ENCODE assay signal across 1 cellular context in the genomic region with DNA sequence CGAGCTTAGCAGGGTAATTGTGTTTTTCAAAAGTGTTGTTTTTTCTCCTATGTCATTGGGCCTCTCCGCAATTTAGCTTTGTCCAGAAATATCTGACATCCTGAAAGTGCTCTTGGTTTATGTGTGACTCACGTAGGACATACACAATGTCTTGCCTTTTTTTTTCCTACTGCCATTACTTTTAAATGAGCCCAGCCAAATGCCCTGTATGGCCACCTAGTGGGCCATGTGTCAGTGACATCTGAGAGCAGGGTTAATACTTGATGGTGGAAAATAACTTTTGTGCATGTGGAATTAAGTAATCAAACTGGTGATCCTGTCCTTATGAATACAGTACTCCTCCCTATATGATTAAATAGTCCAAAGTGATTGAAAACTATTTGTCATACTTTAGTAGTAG.
TF ChIP-seq lines count a peak whose summit lies in the region.

No MANE protein-coding gene starts in this region.

TF ChIP-seq in GM23338, 12 proteins besides CTCF, POLR2A, EP300 and RAD21:
- TF ChIP-seq, protein P1, sequence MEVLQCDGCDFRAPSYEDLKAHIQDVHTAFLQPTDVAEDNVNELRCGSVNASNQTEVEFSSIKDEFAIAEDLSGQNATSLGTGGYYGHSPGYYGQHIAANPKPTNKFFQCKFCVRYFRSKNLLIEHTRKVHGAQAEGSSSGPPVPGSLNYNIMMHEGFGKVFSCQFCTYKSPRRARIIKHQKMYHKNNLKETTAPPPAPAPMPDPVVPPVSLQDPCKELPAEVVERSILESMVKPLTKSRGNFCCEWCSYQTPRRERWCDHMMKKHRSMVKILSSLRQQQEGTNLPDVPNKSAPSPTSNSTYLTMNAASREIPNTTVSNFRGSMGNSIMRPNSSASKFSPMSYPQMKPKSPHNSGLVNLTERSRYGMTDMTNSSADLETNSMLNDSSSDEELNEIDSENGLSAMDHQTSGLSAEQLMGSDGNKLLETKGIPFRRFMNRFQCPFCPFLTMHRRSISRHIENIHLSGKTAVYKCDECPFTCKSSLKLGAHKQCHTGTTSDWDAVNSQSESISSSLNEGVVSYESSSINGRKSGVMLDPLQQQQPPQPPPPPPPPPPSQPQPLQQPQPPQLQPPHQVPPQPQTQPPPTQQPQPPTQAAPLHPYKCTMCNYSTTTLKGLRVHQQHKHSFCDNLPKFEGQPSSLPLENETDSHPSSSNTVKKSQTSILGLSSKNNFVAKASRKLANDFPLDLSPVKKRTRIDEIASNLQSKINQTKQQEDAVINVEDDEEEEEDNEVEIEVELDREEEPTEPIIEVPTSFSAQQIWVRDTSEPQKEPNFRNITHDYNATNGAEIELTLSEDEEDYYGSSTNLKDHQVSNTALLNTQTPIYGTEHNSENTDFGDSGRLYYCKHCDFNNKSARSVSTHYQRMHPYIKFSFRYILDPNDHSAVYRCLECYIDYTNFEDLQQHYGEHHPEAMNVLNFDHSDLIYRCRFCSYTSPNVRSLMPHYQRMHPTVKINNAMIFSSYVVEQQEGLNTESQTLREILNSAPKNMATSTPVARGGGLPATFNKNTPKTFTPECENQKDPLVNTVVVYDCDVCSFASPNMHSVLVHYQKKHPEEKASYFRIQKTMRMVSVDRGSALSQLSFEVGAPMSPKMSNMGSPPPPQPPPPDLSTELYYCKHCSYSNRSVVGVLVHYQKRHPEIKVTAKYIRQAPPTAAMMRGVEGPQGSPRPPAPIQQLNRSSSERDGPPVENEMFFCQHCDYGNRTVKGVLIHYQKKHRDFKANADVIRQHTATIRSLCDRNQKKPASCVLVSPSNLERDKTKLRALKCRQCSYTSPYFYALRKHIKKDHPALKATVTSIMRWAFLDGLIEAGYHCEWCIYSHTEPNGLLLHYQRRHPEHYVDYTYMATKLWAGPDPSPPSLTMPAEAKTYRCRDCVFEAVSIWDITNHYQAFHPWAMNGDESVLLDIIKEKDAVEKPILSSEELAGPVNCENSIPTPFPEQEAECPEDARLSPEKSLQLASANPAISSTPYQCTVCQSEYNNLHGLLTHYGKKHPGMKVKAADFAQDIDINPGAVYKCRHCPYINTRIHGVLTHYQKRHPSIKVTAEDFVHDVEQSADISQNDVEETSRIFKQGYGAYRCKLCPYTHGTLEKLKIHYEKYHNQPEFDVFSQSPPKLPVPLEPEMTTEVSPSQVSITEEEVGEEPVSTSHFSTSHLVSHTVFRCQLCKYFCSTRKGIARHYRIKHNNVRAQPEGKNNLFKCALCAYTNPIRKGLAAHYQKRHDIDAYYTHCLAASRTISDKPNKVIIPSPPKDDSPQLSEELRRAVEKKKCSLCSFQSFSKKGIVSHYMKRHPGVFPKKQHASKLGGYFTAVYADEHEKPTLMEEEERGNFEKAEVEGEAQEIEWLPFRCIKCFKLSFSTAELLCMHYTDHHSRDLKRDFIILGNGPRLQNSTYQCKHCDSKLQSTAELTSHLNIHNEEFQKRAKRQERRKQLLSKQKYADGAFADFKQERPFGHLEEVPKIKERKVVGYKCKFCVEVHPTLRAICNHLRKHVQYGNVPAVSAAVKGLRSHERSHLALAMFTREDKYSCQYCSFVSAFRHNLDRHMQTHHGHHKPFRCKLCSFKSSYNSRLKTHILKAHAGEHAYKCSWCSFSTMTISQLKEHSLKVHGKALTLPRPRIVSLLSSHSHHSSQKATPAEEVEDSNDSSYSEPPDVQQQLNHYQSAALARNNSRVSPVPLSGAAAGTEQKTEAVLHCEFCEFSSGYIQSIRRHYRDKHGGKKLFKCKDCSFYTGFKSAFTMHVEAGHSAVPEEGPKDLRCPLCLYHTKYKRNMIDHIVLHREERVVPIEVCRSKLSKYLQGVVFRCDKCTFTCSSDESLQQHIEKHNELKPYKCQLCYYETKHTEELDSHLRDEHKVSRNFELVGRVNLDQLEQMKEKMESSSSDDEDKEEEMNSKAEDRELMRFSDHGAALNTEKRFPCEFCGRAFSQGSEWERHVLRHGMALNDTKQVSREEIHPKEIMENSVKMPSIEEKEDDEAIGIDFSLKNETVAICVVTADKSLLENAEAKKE (CRISPR knock-in tag; IDR thresholded peaks at IDR 0.05) = no peak
- TF ChIP-seq POLR2AphosphoS5 (IDR thresholded peaks at IDR 0.05; ENCODE audit: low read depth) (no peak), STAT1 (IDR thresholded peaks at IDR 0.05; ENCODE audit: unreplicated experiment) (no peak), JUNB (IDR thresholded peaks at IDR 0.05; ENCODE audit: unreplicated experiment) (no peak), ZNF331 (CRISPR knock-in tag; IDR thresholded peaks at IDR 0.05; ENCODE audit: low read depth) (no peak), REST (IDR thresholded peaks at IDR 0.05; ENCODE audit: unreplicated experiment) (no peak), EZH2phosphoT487 (IDR thresholded peaks at IDR 0.05; ENCODE audit: unreplicated experiment) (no peak), NANOG (IDR thresholded peaks at IDR 0.05; ENCODE audit: borderline replicate concordance) (no peak), EZH2 (IDR thresholded peaks at IDR 0.05; ENCODE audit: low read depth, unreplicated experiment) (no peak), ZNF114 (CRISPR knock-in tag; IDR thresholded peaks at IDR 0.05) (no peak), CREB1 (CRISPR knock-in tag; IDR thresholded peaks at IDR 0.05; ENCODE audit: low read depth) (no peak)
- TF ChIP-seq, protein P2, sequence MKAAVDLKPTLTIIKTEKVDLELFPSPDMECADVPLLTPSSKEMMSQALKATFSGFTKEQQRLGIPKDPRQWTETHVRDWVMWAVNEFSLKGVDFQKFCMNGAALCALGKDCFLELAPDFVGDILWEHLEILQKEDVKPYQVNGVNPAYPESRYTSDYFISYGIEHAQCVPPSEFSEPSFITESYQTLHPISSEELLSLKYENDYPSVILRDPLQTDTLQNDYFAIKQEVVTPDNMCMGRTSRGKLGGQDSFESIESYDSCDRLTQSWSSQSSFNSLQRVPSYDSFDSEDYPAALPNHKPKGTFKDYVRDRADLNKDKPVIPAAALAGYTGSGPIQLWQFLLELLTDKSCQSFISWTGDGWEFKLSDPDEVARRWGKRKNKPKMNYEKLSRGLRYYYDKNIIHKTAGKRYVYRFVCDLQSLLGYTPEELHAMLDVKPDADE (IDR thresholded peaks at IDR 0.05) = no peak
